ENCODE assay signal across 17 cellular contexts in the genomic region with DNA sequence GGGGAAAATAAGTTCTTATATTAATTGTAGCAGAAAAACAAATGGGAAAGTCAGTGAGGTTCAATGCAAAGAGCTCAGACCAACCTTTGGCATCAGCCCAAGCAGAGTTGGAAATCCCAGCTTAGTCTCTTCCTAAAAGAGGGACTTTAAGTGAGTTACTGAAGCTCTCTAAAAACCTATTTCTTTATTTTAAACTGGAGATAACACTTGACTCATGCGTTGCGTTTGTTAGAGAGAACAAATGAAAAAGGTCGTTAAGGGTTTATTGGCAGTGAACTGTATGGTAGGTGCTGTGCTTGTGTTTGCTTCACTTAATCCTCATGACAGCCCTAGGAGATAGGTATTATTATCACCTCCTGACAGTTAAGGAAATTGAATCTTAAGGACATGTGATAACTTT.
DNase-seq lines count a peak whose midpoint lies in the region; ATAC-seq, FAIRE-seq and TF ChIP-seq lines count a peak whose summit lies in the region.
"Had no signal": no experiment of that assay in that cellular context is flagged by ENCODE, and none has a peak within 500 bp of the region (broad histone marks: within the 10 kb centered on the region; RNA-seq: fewer than 3 reads in every experiment).

No MANE protein-coding gene starts in this region.

- H3K9me3 ChIP-seq in HEK293 (ENCODE audit: control insufficient read depth, insufficient read depth, low read depth, low read length) = no peaks in the 10 kb centered on the region
- no peaks in the 10 kb centered on the region for H3K9me3 ChIP-seq in muscle layer of colon (ENCODE audit: low read length)
- no peaks in the 10 kb centered on the region for H3K9me3 ChIP-seq in lower lobe of right lung
- H3K9me3 ChIP-seq: testis had no signal

- FAIRE-seq in G401.6 (lab: Jason Lieb, UNC) = peak; percentile 98

- H3K27ac ChIP-seq in HEK293 (ENCODE audit: extremely low read depth, low read depth, low read length) (no peak overlapping the region), muscle layer of colon (ENCODE audit: low read depth, low read length) (peak overlapping the region; percentile 58), lower lobe of right lung (no peak overlapping the region)
- H3K27ac ChIP-seq: coronary artery, testis had no signal

- H3K9me3 Mint-ChIP-seq in activated B cell treated with CpG ODN at 0.5 μM for 24 hours = no peaks in the 10 kb centered on the region
- H3K9me3 Mint-ChIP-seq: activated CD4-positive, alpha-beta memory T cell treated with anti-CD3 and anti-CD28 coated beads, Interleukin-2, amount 10 ng/mL, durations not matched to agents 7 days and 5 days had no signal

- H3K4me3 Mint-ChIP-seq in activated B cell treated with CpG ODN at 0.5 μM for 24 hours = peak overlapping the region; percentile 21
- H3K4me3 Mint-ChIP-seq: activated CD4-positive, alpha-beta memory T cell treated with anti-CD3 and anti-CD28 coated beads, Interleukin-2, amount 10 ng/mL, durations not matched to agents 7 days and 5 days; CD4-positive, alpha-beta memory T cell had no signal

- DNase-seq in activated B cell treated with CpG ODN at 0.5 μM for 24 hours = no peak
- no peak for DNase-seq in Ammon's horn (ENCODE audit: low spot score)
- DNase-seq in HK-2 (ENCODE audit: unreplicated experiment) = no peak
- DNase-seq in lower lobe of right lung = no peak
- DNase-seq: activated CD4-positive, alpha-beta memory T cell treated with anti-CD3 and anti-CD28 coated beads, Interleukin-2, amount 10 ng/mL, durations not matched to agents 7 days and 5 days; CD4-positive, alpha-beta memory T cell; NCI-H2029 treated with DMSO at 0.1 percent for 48 hours; NCI-H524 treated with DMSO at 0.1 percent for 48 hours; posterior cingulate gyrus; T-helper 9 cell; testis had no signal

- peak overlapping the region; percentile 75 for H3K27ac Mint-ChIP-seq in activated B cell treated with CpG ODN at 0.5 μM for 24 hours
- H3K27ac Mint-ChIP-seq: activated CD4-positive, alpha-beta memory T cell treated with anti-CD3 and anti-CD28 coated beads, Interleukin-2, amount 10 ng/mL, durations not matched to agents 7 days and 5 days; CD4-positive, alpha-beta memory T cell had no signal

- POLR2A ChIA-PET in HEK293 (lab: Yijun Ruan, JAX) = no interaction called here
- POLR2A ChIA-PET in activated B cell treated with CpG ODN at 0.5 μM for 24 hours (lab: Charles Lee) = interaction anchor here (0.7 to 0.9 kb wide), 4 partner anchors 16 to 577 kb away, joined by 3 to 6 read pairs (median 4); a partner anchor contains a TSS

- no peaks in the 10 kb centered on the region for H3K36me3 Mint-ChIP-seq in activated B cell treated with CpG ODN at 0.5 μM for 24 hours (ENCODE audit: low read depth)

- H3K27me3 ChIP-seq in muscle layer of colon (ENCODE audit: control insufficient read depth in 1 of 2, insufficient read depth in 2 of 2, low read length in 2 of 2) = no peaks in the 10 kb centered on the region
- no peaks in the 10 kb centered on the region for H3K27me3 ChIP-seq in lower lobe of right lung (ENCODE audit: low read depth)
- H3K27me3 ChIP-seq: testis had no signal

- peaks cover 44% of the 10 kb centered on the region for H3K4me1 Mint-ChIP-seq in activated B cell treated with CpG ODN at 0.5 μM for 24 hours

- no peak overlapping the region for H3K9ac ChIP-seq in muscle layer of colon (ENCODE audit: low read length)

- H3K4me1 ChIP-seq in HEK293 (ENCODE audit: control insufficient read depth, insufficient read depth, low read length) (peaks cover 13% of the 10 kb centered on the region), muscle layer of colon (ENCODE audit: insufficient read depth, low read length) (peaks cover 45% of the 10 kb centered on the region), lower lobe of right lung (peaks cover 2% of the 10 kb centered on the region)

- TF ChIP-seq CTCF in HEK293 (tag by site-specific recombination; IDR thresholded peaks at IDR 0.05) (no peak), activated B cell treated with CpG ODN at 0.5 μM for 24 hours (IDR thresholded peaks at IDR 0.05) (no peak), lower lobe of right lung (IDR thresholded peaks at IDR 0.05) (no peak)

- CTCF ChIA-PET in HEK293 (lab: Yijun Ruan, JAX) (interaction anchor here (0.5 to 0.6 kb wide), 2 partner anchors 504 to 613 kb away, joined by 3 read pairs; no protein-coding TSS in a partner anchor), activated B cell treated with CpG ODN at 0.5 μM for 24 hours (lab: Charles Lee) (no interaction called here)

- H3K4me3 ChIP-seq in HEK293 (ENCODE audit: low read depth, low read length) (no peak overlapping the region), muscle layer of colon (ENCODE audit: low read depth in 1 of 2, low read length in 2 of 2) (no peak overlapping the region), lower lobe of right lung (no peak overlapping the region)
- H3K4me3 ChIP-seq: coronary artery, testis had no signal

- ATAC-seq in activated B cell treated with CpG ODN at 0.5 μM for 24 hours (ENCODE audit: low read depth) = no peak
- no peak for ATAC-seq in lower lobe of right lung
- ATAC-seq: HCT116, Right ventricle myocardium inferior had no signal

- H3K36me3 ChIP-seq in HEK293 (ENCODE audit: control insufficient read depth in 2 of 2, insufficient read depth in 1 of 2, low read length in 2 of 2) = no peaks in the 10 kb centered on the region
- H3K36me3 ChIP-seq in muscle layer of colon (ENCODE audit: insufficient read depth, low read length) = no peaks in the 10 kb centered on the region
- H3K36me3 ChIP-seq in lower lobe of right lung = no peaks in the 10 kb centered on the region

- intact Hi-C loops in activated B cell treated with CpG ODN at 0.5 μM for 24 hours (cut with micrococcal nuclease) (no loop called here), lower lobe of right lung (cut with DNase I) (no loop called here)

- no peaks in the 10 kb centered on the region for H3K27me3 Mint-ChIP-seq in activated B cell treated with CpG ODN at 0.5 μM for 24 hours
- H3K27me3 Mint-ChIP-seq: activated CD4-positive, alpha-beta memory T cell treated with anti-CD3 and anti-CD28 coated beads, Interleukin-2, amount 10 ng/mL, durations not matched to agents 7 days and 5 days; CD4-positive, alpha-beta memory T cell had no signal

TF ChIP-seq in HEK293, 187 proteins besides CTCF, POLR2A, EP300 and RAD21 (continues in another document):
- no peak for TF ChIP-seq ZBTB7A (tag by site-specific recombination; IDR thresholded peaks at IDR 0.05; ENCODE audit: low read depth)
- TF ChIP-seq ZNF23 (tag by site-specific recombination; IDR thresholded peaks at IDR 0.05; ENCODE audit: borderline replicate concordance) = no peak
- no peak for TF ChIP-seq ZNF423 (tag by site-specific recombination; IDR thresholded peaks at IDR 0.05)
- TF ChIP-seq, protein P1, sequence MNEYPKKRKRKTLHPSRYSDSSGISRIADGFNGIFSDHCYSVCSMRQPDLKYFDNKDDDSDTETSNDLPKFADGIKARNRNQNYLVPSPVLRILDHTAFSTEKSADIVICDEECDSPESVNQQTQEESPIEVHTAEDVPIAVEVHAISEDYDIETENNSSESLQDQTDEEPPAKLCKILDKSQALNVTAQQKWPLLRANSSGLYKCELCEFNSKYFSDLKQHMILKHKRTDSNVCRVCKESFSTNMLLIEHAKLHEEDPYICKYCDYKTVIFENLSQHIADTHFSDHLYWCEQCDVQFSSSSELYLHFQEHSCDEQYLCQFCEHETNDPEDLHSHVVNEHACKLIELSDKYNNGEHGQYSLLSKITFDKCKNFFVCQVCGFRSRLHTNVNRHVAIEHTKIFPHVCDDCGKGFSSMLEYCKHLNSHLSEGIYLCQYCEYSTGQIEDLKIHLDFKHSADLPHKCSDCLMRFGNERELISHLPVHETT (tag by site-specific recombination; IDR thresholded peaks at IDR 0.05) = no peak
- TF ChIP-seq SP7 (tag by site-specific recombination; IDR thresholded peaks at IDR 0.05) = no peak
- TF ChIP-seq, protein P2, sequence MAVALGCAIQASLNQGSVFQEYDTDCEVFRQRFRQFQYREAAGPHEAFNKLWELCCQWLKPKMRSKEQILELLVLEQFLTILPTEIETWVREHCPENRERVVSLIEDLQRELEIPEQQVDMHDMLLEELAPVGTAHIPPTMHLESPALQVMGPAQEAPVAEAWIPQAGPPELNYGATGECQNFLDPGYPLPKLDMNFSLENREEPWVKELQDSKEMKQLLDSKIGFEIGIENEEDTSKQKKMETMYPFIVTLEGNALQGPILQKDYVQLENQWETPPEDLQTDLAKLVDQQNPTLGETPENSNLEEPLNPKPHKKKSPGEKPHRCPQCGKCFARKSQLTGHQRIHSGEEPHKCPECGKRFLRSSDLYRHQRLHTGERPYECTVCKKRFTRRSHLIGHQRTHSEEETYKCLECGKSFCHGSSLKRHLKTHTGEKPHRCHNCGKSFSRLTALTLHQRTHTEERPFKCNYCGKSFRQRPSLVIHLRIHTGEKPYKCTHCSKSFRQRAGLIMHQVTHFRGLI (tag by site-specific recombination; IDR thresholded peaks at IDR 0.05) = no peak
- no peak for TF ChIP-seq ZNF274 (IDR thresholded peaks at IDR 0.05; ENCODE audit: low read length)
- TF ChIP-seq ZNF274 (tag by site-specific recombination; IDR thresholded peaks at IDR 0.05; ENCODE audit: borderline replicate concordance) = no peak
- TF ChIP-seq, protein P3, sequence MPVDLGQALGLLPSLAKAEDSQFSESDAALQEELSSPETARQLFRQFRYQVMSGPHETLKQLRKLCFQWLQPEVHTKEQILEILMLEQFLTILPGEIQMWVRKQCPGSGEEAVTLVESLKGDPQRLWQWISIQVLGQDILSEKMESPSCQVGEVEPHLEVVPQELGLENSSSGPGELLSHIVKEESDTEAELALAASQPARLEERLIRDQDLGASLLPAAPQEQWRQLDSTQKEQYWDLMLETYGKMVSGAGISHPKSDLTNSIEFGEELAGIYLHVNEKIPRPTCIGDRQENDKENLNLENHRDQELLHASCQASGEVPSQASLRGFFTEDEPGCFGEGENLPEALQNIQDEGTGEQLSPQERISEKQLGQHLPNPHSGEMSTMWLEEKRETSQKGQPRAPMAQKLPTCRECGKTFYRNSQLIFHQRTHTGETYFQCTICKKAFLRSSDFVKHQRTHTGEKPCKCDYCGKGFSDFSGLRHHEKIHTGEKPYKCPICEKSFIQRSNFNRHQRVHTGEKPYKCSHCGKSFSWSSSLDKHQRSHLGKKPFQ (tag by site-specific recombination; IDR thresholded peaks at IDR 0.05) = 0 out of 2 replicates have a peak, but pooled peaks have one; percentile 14
- TF ChIP-seq ZNF223 (tag by site-specific recombination; IDR thresholded peaks at IDR 0.05) = no peak
- TF ChIP-seq, protein P4, sequence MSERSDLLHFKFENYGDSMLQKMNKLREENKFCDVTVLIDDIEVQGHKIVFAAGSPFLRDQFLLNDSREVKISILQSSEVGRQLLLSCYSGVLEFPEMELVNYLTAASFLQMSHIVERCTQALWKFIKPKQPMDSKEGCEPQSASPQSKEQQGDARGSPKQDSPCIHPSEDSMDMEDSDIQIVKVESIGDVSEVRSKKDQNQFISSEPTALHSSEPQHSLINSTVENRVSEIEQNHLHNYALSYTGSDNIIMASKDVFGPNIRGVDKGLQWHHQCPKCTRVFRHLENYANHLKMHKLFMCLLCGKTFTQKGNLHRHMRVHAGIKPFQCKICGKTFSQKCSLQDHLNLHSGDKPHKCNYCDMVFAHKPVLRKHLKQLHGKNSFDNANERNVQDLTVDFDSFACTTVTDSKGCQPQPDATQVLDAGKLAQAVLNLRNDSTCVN (tag by site-specific recombination; optimal IDR thresholded peaks at IDR 0.05) = no peak
